1 cellular context compared by ENCODE assay signal in the genomic region with DNA sequence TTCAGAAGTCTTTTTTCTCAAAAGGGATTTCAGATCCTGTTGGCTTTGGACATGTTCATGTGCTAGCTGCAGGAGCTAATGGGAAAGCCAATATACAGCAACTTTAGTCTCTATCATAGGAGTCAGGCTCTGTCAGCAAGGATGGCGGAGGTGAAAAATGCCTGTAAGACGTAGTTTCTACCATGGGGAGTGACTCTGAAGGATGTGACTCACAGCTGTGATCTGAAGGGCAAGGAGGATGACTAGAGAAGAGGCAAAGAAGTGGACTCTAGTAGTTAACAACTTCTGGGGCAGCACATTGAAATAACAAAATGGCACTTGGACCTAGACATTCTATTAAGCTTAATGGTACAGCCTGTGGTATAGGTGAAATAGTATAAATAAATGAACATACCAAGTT.
A peak's percentile ranks its signal among the peaks of the same experiment; 100 is the strongest.
TF ChIP-seq lines count a peak whose summit lies in the region.

No MANE protein-coding gene starts in this region.

TF ChIP-seq in endothelial cell of umbilical vein, 7 proteins besides CTCF, POLR2A, EP300 and RAD21:
- TF ChIP-seq JUN (IDR thresholded peaks at IDR 0.05; ENCODE audit: borderline replicate concordance, insufficient read depth, insufficient read length, low read depth) (no peak), FOS (IDR thresholded peaks at IDR 0.05; ENCODE audit: borderline replicate concordance, insufficient read depth, low read length) (peak; percentile 10)
TF ChIP-seq in endothelial cell of umbilical vein: peak in this region for 1.
